In genomic region chr3:149845570-149846244, GRCh38 we compare ENCODE assay signal across 21 cellular contexts. TPM values are rescaled to one million over a fixed set of nuclear protein-coding genes. Genes with fewer than 3 reads are reported as not detected.
DNase-seq lines count a peak whose midpoint lies in the region; ATAC-seq and TF ChIP-seq lines count a peak whose summit lies in the region.
"Had no signal": no experiment of that assay in that cellular context is flagged by ENCODE, and none has a peak within 500 bp of the region (broad histone marks: within the 10 kb centered on the region; RNA-seq: fewer than 3 reads in every experiment).

No MANE protein-coding gene starts in this region.

- H3K4me3 ChIP-seq in GM23248 (no peak overlapping the region), fibroblast of villous mesenchyme (ENCODE audit: low read depth, low read length) (no peak overlapping the region), skeletal muscle satellite cell (ENCODE audit: low read length) (no peak overlapping the region)
- H3K4me3 ChIP-seq: GM12878, SJCRH30 had no signal

- H3K4me1 ChIP-seq in GM23248 (ENCODE audit: insufficient read depth) (0 out of 2 replicates have a peak, but pooled peaks cover 5% of the 10 kb centered on the region), skeletal muscle satellite cell (ENCODE audit: control insufficient read depth, insufficient read depth, low read length) (peaks cover 12% of the 10 kb centered on the region)
- H3K4me1 ChIP-seq: BE2C, SJCRH30 had no signal

- in situ Hi-C loops in GM23248 (cut with MboI) = no loop called here

- peaks cover 89% of the 10 kb centered on the region for H3K79me2 ChIP-seq in GM23248 (ENCODE audit: insufficient read depth)

- TF ChIP-seq CTCF in fibroblast of villous mesenchyme (IDR thresholded peaks at IDR 0.05; ENCODE audit: insufficient read depth, low read depth, low read length) (no peak), osteocyte (IDR thresholded peaks at IDR 0.05) (no peak)

- H3K4me1 Mint-ChIP-seq in T-helper 17 cell (peaks cover 39% of the 10 kb centered on the region), osteocyte (ENCODE audit: unreplicated experiment) (no peaks in the 10 kb centered on the region)
- H3K4me1 Mint-ChIP-seq in stimulated activated effector memory CD8-positive, alpha-beta T cell treated with anti-CD3 and anti-CD28 coated beads, Interleukin-12 subunit alpha, Interleukin-12 subunit beta, amount 100 ng/mL, for 72 hours = peaks cover 34% of the 10 kb centered on the region

- H3K36me3 ChIP-seq in GM23248 (ENCODE audit: low read depth) = peaks cover 7% of the 10 kb centered on the region; the same call in 1 of the 2 replicates
- peaks cover 10% of the 10 kb centered on the region for H3K36me3 ChIP-seq in skeletal muscle satellite cell (ENCODE audit: insufficient read depth, low read length)

- no peak overlapping the region for H3K9ac ChIP-seq in GM23248
- no peak overlapping the region for H3K9ac ChIP-seq in skeletal muscle satellite cell (ENCODE audit: low read depth, low read length)

- H3K27me3 Mint-ChIP-seq in T-helper 17 cell (no peaks in the 10 kb centered on the region), osteocyte (ENCODE audit: unreplicated experiment) (no peaks in the 10 kb centered on the region)

- H3K4me2 ChIP-seq in GM23248 (ENCODE audit: unreplicated experiment) = no peak overlapping the region
- peak overlapping the region; percentile 7 for H3K4me2 ChIP-seq in skeletal muscle satellite cell (ENCODE audit: low read length)

- H3F3A ChIP-seq in GM23248 (ENCODE audit: insufficient read depth) = no peaks in the 10 kb centered on the region

- H2AFZ ChIP-seq in GM23248 = no peak overlapping the region

- no peaks in the 10 kb centered on the region for H3K9me3 ChIP-seq in GM23248 (ENCODE audit: low read depth)
- H3K9me3 ChIP-seq in T-helper 17 cell (ENCODE audit: control insufficient read depth, low read length, poor library complexity, severe bottlenecking) = no peaks in the 10 kb centered on the region
- no peaks in the 10 kb centered on the region for H3K9me3 ChIP-seq in skeletal muscle satellite cell (replicated peaks; ENCODE audit: low read length)
- H3K9me3 ChIP-seq: BE2C, SJCRH30 had no signal

- H4K20me1 ChIP-seq in GM23248 (ENCODE audit: insufficient read depth) = no peaks in the 10 kb centered on the region

- H3K36me3 Mint-ChIP-seq in T-helper 17 cell (ENCODE audit: low read depth) (peaks cover 8% of the 10 kb centered on the region), osteocyte (ENCODE audit: unreplicated experiment) (peaks cover 19% of the 10 kb centered on the region)
- peaks cover 50% of the 10 kb centered on the region for H3K36me3 Mint-ChIP-seq in stimulated activated effector memory CD8-positive, alpha-beta T cell treated with anti-CD3 and anti-CD28 coated beads, Interleukin-12 subunit alpha, Interleukin-12 subunit beta, amount 100 ng/mL, for 72 hours

- DNase-seq in GM23248 (peak; percentile 9), T-helper 17 cell (no peak), fibroblast of villous mesenchyme (ENCODE audit: low read depth) (peak; percentile 12), DMS153 (lab: John Stamatoyannopoulos, UW) (no peak), osteocyte (ENCODE audit: extremely low spot score, unreplicated experiment) (no peak)
- no peak for DNase-seq in stimulated activated effector memory CD8-positive, alpha-beta T cell treated with anti-CD3 and anti-CD28 coated beads, Interleukin-12 subunit alpha, Interleukin-12 subunit beta, amount 100 ng/mL, for 72 hours (ENCODE audit: low spot score in 2 of 2)
- DNase-seq: BE2C, DMS79, H9, KBM-7, MM.1S, NCI-H1092, NCI-H1436, NCI-H1930, NCI-H226, NCI-H510A treated with DMSO at 0.1 percent for 48 hours, NCI-H748 treated with DMSO at 0.1 percent for 48 hours, SJCRH30 had no signal

- H3K27me3 ChIP-seq in GM23248 (replicated peaks; ENCODE audit: insufficient read depth) (no peaks in the 10 kb centered on the region), skeletal muscle satellite cell (ENCODE audit: control insufficient read depth, insufficient read depth, low read length) (no peaks in the 10 kb centered on the region)
- H3K27me3 ChIP-seq: BE2C, SJCRH30 had no signal

- WGBS in GM23248 (ENCODE audit: low coverage in 1 of 2, low lambda C conversion rate in 2 of 2, missing lambda C conversion rate in 2 of 2), 2 experiments = 94 to 96% methylated on average over 1 of the region's 1 CpG

- no peaks in the 10 kb centered on the region for H3K9me2 ChIP-seq in GM23248 (ENCODE audit: insufficient read depth)

- no peak for ATAC-seq in T-helper 17 cell
- no peak for ATAC-seq in stimulated activated effector memory CD8-positive, alpha-beta T cell treated with anti-CD3 and anti-CD28 coated beads, Interleukin-12 subunit alpha, Interleukin-12 subunit beta, amount 100 ng/mL, for 72 hours
- ATAC-seq: GM12878 had no signal

- H3K9me3 Mint-ChIP-seq in osteocyte (ENCODE audit: unreplicated experiment) = no peaks in the 10 kb centered on the region
- H3K9me3 Mint-ChIP-seq in stimulated activated effector memory CD8-positive, alpha-beta T cell treated with anti-CD3 and anti-CD28 coated beads, Interleukin-12 subunit alpha, Interleukin-12 subunit beta, amount 100 ng/mL, for 72 hours = no peaks in the 10 kb centered on the region
- H3K9me3 Mint-ChIP-seq: H9 had no signal

- H3K27ac ChIP-seq in GM23248 = no peak overlapping the region
- H3K27ac ChIP-seq: SJCRH30 had no signal

- H3K27ac Mint-ChIP-seq in T-helper 17 cell (peak overlapping the region; percentile 21), osteocyte (ENCODE audit: unreplicated experiment) (no peak overlapping the region)
- no peak overlapping the region for H3K27ac Mint-ChIP-seq in stimulated activated effector memory CD8-positive, alpha-beta T cell treated with anti-CD3 and anti-CD28 coated beads, Interleukin-12 subunit alpha, Interleukin-12 subunit beta, amount 100 ng/mL, for 72 hours

- no peak overlapping the region for H3K4me3 Mint-ChIP-seq in T-helper 17 cell
- H3K4me3 Mint-ChIP-seq in osteocyte (ENCODE audit: unreplicated experiment) = no peak overlapping the region
- no peak overlapping the region for H3K4me3 Mint-ChIP-seq in stimulated activated effector memory CD8-positive, alpha-beta T cell treated with anti-CD3 and anti-CD28 coated beads, Interleukin-12 subunit alpha, Interleukin-12 subunit beta, amount 100 ng/mL, for 72 hours
- H3K4me3 Mint-ChIP-seq: H9 had no signal

RNA-seq across cellular contexts. Expression of gene RNF13, which starts 32.7 kb away (rescaled TPM):
- 48.7 and 65.4 TPM in 2 replicates for total RNA-seq in GM23248 (2014; rRNA removed; shearing (Covaris generic))
- 100.0 and 103 TPM in 2 replicates for polyA plus RNA-seq in GM23248 (2016; fragmentation: Nextera tagmentation; extraction: Ambion mirVana)
- total RNA-seq in T-helper 17 cell (10 to 100 TPM; 50.8 to 55.4 TPM), fibroblast of villous mesenchyme (48.3 and 77.3 TPM in 2 replicates), osteocyte (45.1 and 61.4 TPM in 2 replicates)
- 45.6 and 64.9 TPM in 2 replicates for total RNA-seq in skeletal muscle satellite cell (2012; rRNA removed)

RNA-seq across cellular contexts. Expression of gene ANKUB1, which starts 53.4 kb away (rescaled TPM):
- total RNA-seq in GM23248 (2014; rRNA removed; shearing (Covaris generic)) = not detected in 2 replicates
- polyA plus RNA-seq in GM23248 (2016; fragmentation: Nextera tagmentation; extraction: Ambion mirVana) = not detected in 2 replicates
- total RNA-seq in T-helper 17 cell (not detected), fibroblast of villous mesenchyme (not detected in 2 replicates), osteocyte (not detected in 2 replicates)
- total RNA-seq in skeletal muscle satellite cell (2012; rRNA removed) = not detected in 2 replicates
- total RNA-seq: A673, GM12878, H9, SJCRH30 had no signal

Comparison
In these comparisons a context has a peak if more than half of its experiments do, and no peak if none do; other contexts are left out.
1. DNase-seq: peak in GM23248 (single experiment) and fibroblast of villous mesenchyme (single experiment); none in T-helper 17 cell (0 of 3), DMS153 (single experiment), osteocyte (single experiment) and stimulated activated effector memory CD8-positive, alpha-beta T cell treated with anti-CD3 and anti-CD28 coated beads, Interleukin-12 subunit alpha, Interleukin-12 subunit beta, amount 100 ng/mL, for 72 hours (0 of 2).